ENCODE assay signal across 10 cellular contexts in the genomic region with DNA sequence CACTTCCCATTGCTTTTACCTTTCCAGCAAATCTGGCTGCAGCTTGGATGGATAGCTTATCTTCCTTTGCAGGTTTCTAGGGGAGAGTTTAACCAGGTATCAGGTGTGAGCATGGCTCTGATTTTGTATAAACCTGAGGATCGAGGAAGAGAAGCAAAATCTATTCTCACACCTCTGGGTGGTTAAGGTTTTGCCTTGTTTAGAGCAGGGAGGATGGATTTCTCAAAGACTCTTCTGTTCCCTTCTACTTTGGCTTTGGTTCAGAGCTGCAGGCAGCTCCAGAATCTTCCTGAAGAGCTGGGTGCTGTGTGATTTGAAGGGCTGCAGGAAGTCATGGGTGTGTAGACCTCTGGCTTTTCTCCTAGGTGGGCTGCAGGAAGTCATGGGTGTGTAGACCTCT. TPM values are rescaled to one million over a fixed set of nuclear protein-coding genes. Genes with fewer than 3 reads are reported as not detected.
DNase-seq lines count a peak whose midpoint lies in the region; ATAC-seq and TF ChIP-seq lines count a peak whose summit lies in the region.
"Had no signal": no experiment of that assay in that cellular context is flagged by ENCODE, and none has a peak within 500 bp of the region (broad histone marks: within the 10 kb centered on the region; RNA-seq: fewer than 3 reads in every experiment).

No MANE protein-coding gene starts in this region.

- H3K4me2 ChIP-seq in IMR-90 (ENCODE audit: low read depth, low read length): peak overlapping the region; percentile 78

- H4K8ac ChIP-seq in IMR-90 (ENCODE audit: low read depth in 2 of 2, low read length in 2 of 2): no peak overlapping the region

- peaks cover 68% of the 10 kb centered on the region for H3K4me1 Mint-ChIP-seq in nephron

- peaks cover 13% of the 10 kb centered on the region for H3K27me3 Mint-ChIP-seq in nephron (ENCODE audit: low read depth)

- peak overlapping the region; percentile 83 to 90 (median 88) for H3K4me3 Mint-ChIP-seq in nephron

- no peak for DNase-seq in AG09309 (ENCODE audit: low read depth)
- no peak for DNase-seq in IMR-90
- no peak for DNase-seq in dorsolateral prefrontal cortex
- DNase-seq in stimulated activated naive CD4-positive, alpha-beta T cell (lab: John Stamatoyannopoulos, UW): no peak
- DNase-seq in A673 (ENCODE audit: low spot score): no peak
- DNase-seq in NCI-H510A treated with DMSO at 0.1 percent for 48 hours (lab: John Stamatoyannopoulos, UW): no peak
- DNase-seq in activated CD4-positive, CD25-positive, alpha-beta regulatory T cell treated with anti-CD3 and anti-CD28 coated beads, Interleukin-2, amount 50 U/mL, for 72 hours: no peak
- DNase-seq: midbrain, NCI-H69 had no signal

- peaks cover 42% of the 10 kb centered on the region for H3K9me1 ChIP-seq in IMR-90 (ENCODE audit: insufficient read depth, low read length)

- H3K9me3 ChIP-seq in IMR-90 (ENCODE audit: control insufficient read depth, insufficient read depth, low read length) (no peaks in the 10 kb centered on the region), A673 (ENCODE audit: low read depth, low read length, poor library complexity, severe bottlenecking) (no peaks in the 10 kb centered on the region)

- in situ Hi-C loops in IMR-90 (cut with MboI; ENCODE audit: low sequenced_read_pairs): no loop called here

- H2BK15ac ChIP-seq in IMR-90 (ENCODE audit: low read depth, low read length): no peak overlapping the region

- H3K27ac Mint-ChIP-seq in nephron: peak overlapping the region; percentile 77 to 97 (median 88)

- peaks cover 58% of the 10 kb centered on the region for H4K20me1 ChIP-seq in IMR-90 (ENCODE audit: insufficient read depth, low read length)

- no peak overlapping the region for H3K56ac ChIP-seq in IMR-90 (ENCODE audit: extremely low read depth, insufficient read depth, low read length)

- peak overlapping the region; percentile 81; the same call in 1 of the 2 replicates for H3K14ac ChIP-seq in IMR-90 (replicated peaks; ENCODE audit: low read depth, low read length)

- peak overlapping the region; percentile 16; the same call in 1 of the 2 replicates for H3K27ac ChIP-seq in IMR-90 (ENCODE audit: insufficient read depth, low read length)
- H3K27ac ChIP-seq in dorsolateral prefrontal cortex: peak overlapping the region in 57 of 59 donors; percentile 27 to 94 (median 87)
- H3K27ac ChIP-seq in A673 (ENCODE audit: low read depth, low read length, poor library complexity, severe bottlenecking): no peak overlapping the region

- H3K9ac ChIP-seq in IMR-90 (ENCODE audit: low read depth, low read length): peak overlapping the region; percentile 60

- POLR2A ChIA-PET in IMR-90 (lab: Charles Lee; ENCODE audit: unreplicated experiment) (interaction anchor here (0.9 to 1.2 kb wide), 2 partner anchors 10 to 11 kb away, joined by 4 to 6 read pairs; no protein-coding TSS in a partner anchor), A673 (lab: Charles Lee; ENCODE audit: low non-redundant PET) (interaction anchor here (0.6 kb wide), 1 partner anchor 128 kb away, joined by 8 read pairs; no protein-coding TSS in a partner anchor)

- no peak for TF ChIP-seq RAD21 in IMR-90 (IDR thresholded peaks at IDR 0.05; ENCODE audit: low read length)

- TF ChIP-seq CTCF in AG09309 (IDR thresholded peaks at IDR 0.05; ENCODE audit: control insufficient read depth, insufficient read depth, low read depth, low read length, missing control alignments) (no peak), IMR-90 (conservative IDR thresholded peaks at IDR 0.05; ENCODE audit: low read depth, low read length) (no peak), dorsolateral prefrontal cortex (IDR thresholded peaks at IDR 0.05 in 54 of 56, conservative IDR thresholded peaks at IDR 0.05 in 2 of 56; ENCODE audit: low read depth in 1 of 56, partially characterized antibody in 56 of 56) (no peak), nephron (IDR thresholded peaks at IDR 0.05; ENCODE audit: unreplicated experiment in 3 of 3) (no peak), A673 (conservative IDR thresholded peaks at IDR 0.05; ENCODE audit: low read depth, low read length) (no peak)

- no peaks in the 10 kb centered on the region for H3K9me3 Mint-ChIP-seq in nephron

- H4K91ac ChIP-seq in IMR-90 (ENCODE audit: insufficient read depth, low read depth, low read length): no peak overlapping the region

- H2AFZ ChIP-seq in IMR-90 (replicated peaks; ENCODE audit: low read length, poor library complexity): no peak overlapping the region

- H2BK5ac ChIP-seq in IMR-90 (ENCODE audit: low read depth, low read length, poor library complexity, severe bottlenecking): no peak overlapping the region

- ATAC-seq in IMR-90 (ENCODE audit: low read depth): no peak

- H3K18ac ChIP-seq in IMR-90 (ENCODE audit: low read depth, low read length): no peak overlapping the region

- no peak overlapping the region for H2BK120ac ChIP-seq in IMR-90 (ENCODE audit: low read depth, low read length)

- BruUV-seq in IMR-90 (replicated peaks; lab: Mats Ljungman, UMichigan) (no TSS peak), A673 (replicated peaks; lab: Mats Ljungman, UMichigan) (no TSS peak)

- H3K4ac ChIP-seq in IMR-90 (ENCODE audit: low read depth, low read length): no peak overlapping the region; the same call in 1 of the 2 replicates

- H3K4me1 ChIP-seq in IMR-90 (ENCODE audit: control insufficient read depth, insufficient read depth, low read length) (peaks cover 29% of the 10 kb centered on the region), A673 (ENCODE audit: insufficient read depth, low read length, poor library complexity, severe bottlenecking) (peaks cover 16% of the 10 kb centered on the region)

- dilution Hi-C loops in IMR-90 (cut with HindIII; ENCODE audit: low sequenced_read_pairs, unreplicated experiment): no loop called here

- no CpG with 5 or more reads among the region's 1 CpG for WGBS in IMR-90 (ENCODE audit: extremely low coverage in 2 of 2, insufficient read length in 1 of 2), 2 experiments

- TF ChIP-seq POLR2A in IMR-90 (IDR thresholded peaks at IDR 0.05; ENCODE audit: low read depth, low read length): no peak

- H3K36me3 ChIP-seq in IMR-90 (ENCODE audit: control insufficient read depth, insufficient read depth, low read length): peaks cover 20% of the 10 kb centered on the region
- peaks cover 7% of the 10 kb centered on the region for H3K36me3 ChIP-seq in A673 (ENCODE audit: insufficient read depth, low read length, poor library complexity, severe bottlenecking)

- H3K27me3 ChIP-seq in IMR-90 (ENCODE audit: control insufficient read depth, insufficient read depth, low read length): no peaks in the 10 kb centered on the region
- no peaks in the 10 kb centered on the region for H3K27me3 ChIP-seq in dorsolateral prefrontal cortex
- H3K27me3 ChIP-seq in A673 (replicated peaks; ENCODE audit: insufficient read depth, low read depth, low read length, poor library complexity): no peaks in the 10 kb centered on the region

- peaks cover 13 to 59% of the 10 kb centered on the region in 2 experiments for H3K79me1 ChIP-seq in IMR-90 (ENCODE audit: low read depth in 1 of 2, low read length in 2 of 2)

- H3K36me3 Mint-ChIP-seq in nephron (ENCODE audit: low read depth): peaks cover 13% of the 10 kb centered on the region

- peak overlapping the region; percentile 77 for H3K23ac ChIP-seq in IMR-90 (ENCODE audit: low read depth, low read length)

- H2AK5ac ChIP-seq in IMR-90 (ENCODE audit: low read depth, low read length): no peak overlapping the region; the same call in 1 of the 2 replicates

- CTCF ChIA-PET in IMR-90 (lab: Yijun Ruan, JAX): interaction anchor here (0.6 to 1.2 kb wide), 2 partner anchors 122 to 297 kb away, joined by 3 to 4 read pairs; no protein-coding TSS in a partner anchor
- CTCF ChIA-PET in A673 (lab: Charles Lee): no interaction called here

- intact Hi-C loops in IMR-90 (cut with micrococcal nuclease) (no loop called here), dorsolateral prefrontal cortex (cut with DNase I) (loop anchor here (2.0 to 5.0 kb wide), 2 partner anchors 121 to 122 kb away; no protein-coding TSS in a partner anchor), A673 (cut with micrococcal nuclease; ENCODE audit: unreplicated experiment) (no loop called here)

- no peak overlapping the region for H4K5ac ChIP-seq in IMR-90 (ENCODE audit: low read depth, low read length)

- H3K4me3 ChIP-seq in AG09309 (ENCODE audit: control insufficient read depth, low read depth, low read length) (peak overlapping the region; percentile 59), IMR-90 (ENCODE audit: insufficient read depth, low read depth, low read length) (peak overlapping the region; percentile 58), dorsolateral prefrontal cortex (peak overlapping the region in 58 of 59 donors; percentile 50 to 84 (median 72)), A673 (ENCODE audit: low read depth, low read length, poor library complexity, severe bottlenecking) (no peak overlapping the region)

- no peak overlapping the region for H2BK20ac ChIP-seq in IMR-90 (ENCODE audit: low read depth, low read length)

- H2AK9ac ChIP-seq in IMR-90 (replicated peaks; ENCODE audit: low read depth, low read length, poor library complexity): no peak overlapping the region

TF ChIP-seq in IMR-90, 13 proteins besides CTCF, POLR2A, EP300 and RAD21:
- TF ChIP-seq BHLHE40 (IDR thresholded peaks at IDR 0.05; ENCODE audit: low read depth, low read length): no peak
- TF ChIP-seq, protein P1, sequence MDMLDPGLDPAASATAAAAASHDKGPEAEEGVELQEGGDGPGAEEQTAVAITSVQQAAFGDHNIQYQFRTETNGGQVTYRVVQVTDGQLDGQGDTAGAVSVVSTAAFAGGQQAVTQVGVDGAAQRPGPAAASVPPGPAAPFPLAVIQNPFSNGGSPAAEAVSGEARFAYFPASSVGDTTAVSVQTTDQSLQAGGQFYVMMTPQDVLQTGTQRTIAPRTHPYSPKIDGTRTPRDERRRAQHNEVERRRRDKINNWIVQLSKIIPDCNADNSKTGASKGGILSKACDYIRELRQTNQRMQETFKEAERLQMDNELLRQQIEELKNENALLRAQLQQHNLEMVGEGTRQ (IDR thresholded peaks at IDR 0.05; ENCODE audit: low read depth, low read length): no peak
- TF ChIP-seq MAZ (IDR thresholded peaks at IDR 0.05; ENCODE audit: borderline replicate concordance, low read depth, low read length): no peak
- TF ChIP-seq CEBPB (IDR thresholded peaks at IDR 0.05; ENCODE audit: low read depth, low read length): no peak

RNA-seq across cellular contexts. Expression of gene JDP2, which starts 1.7 kb away (rescaled TPM):
- total RNA-seq in IMR-90 (2012; rRNA removed): 35.7 and 38.9 TPM in 2 replicates
- 38.4 and 39.7 TPM in 2 replicates for polyA plus RNA-seq in IMR-90 (2012; rRNA removed)
- polyA plus RNA-seq in IMR-90 (2012; cell fraction: cytosol; rRNA removed): 47.8 and 52.8 TPM in 2 replicates
- 18.7 and 32.8 TPM in 2 replicates for polyA plus RNA-seq in IMR-90 (2012; cell fraction: nucleus; rRNA removed; ENCODE audit: low replicate concordance)
- 10 to 100 TPM; 21.8 to 96.2 (median 36.8) TPM for total RNA-seq in dorsolateral prefrontal cortex
- 5.9 and 10.7 TPM in 2 replicates for total RNA-seq in A673 (2021)

Comparison
In these comparisons a context has a peak if more than half of its experiments do, and no peak if none do; other contexts are left out.
1. intact Hi-C loops: an anchor here in dorsolateral prefrontal cortex (2.0 to 5.0 kb wide); none called in IMR-90 and A673.